Comparison of ENCODE assay signal across 8 cellular contexts in the genomic region with DNA sequence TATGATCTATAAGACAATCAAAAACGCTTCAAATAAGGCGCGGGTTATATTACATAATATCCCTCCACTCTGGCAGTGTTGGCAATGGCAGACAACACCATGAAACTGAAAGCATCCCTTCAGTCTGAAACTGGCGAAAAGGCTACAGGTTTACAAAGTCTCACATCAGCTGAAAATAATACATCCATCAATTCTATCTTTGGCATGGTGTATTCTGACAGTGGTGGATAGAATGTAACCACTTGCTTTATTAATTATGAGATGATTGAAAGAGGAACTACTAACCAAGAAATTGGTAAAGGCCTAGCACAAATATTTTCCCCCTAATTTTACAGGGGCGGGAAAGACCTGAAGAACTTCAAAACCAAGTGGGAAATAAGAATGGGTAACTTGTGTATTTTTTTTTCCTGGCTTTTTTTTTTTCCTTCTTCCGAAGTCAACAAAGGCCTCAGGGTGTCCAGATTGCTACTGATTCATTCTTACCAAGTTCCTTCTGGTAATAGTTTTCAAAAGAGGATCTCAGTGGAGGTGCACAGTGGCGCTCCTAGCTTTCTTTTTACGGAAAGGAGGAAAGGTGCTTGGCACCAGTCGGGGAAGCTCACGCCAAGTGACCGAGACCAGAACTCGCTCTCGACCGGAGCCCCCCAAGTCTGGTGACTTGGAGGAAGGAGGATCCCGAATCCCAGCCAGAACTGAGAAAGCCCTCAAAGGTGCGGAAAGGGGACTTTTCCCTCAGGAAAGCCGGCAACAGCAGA. TPM values are rescaled to one million over a fixed set of nuclear protein-coding genes. Genes with fewer than 3 reads are reported as not detected.
DNase-seq lines count a peak whose midpoint lies in the region; ATAC-seq and TF ChIP-seq lines count a peak whose summit lies in the region.

No MANE protein-coding gene starts in this region.

- H3K9me3 ChIP-seq in OCI-LY1 (ENCODE audit: low read length) = 0 out of 2 replicates have a peak, but pooled peaks cover 2% of the 10 kb centered on the region

- H3K27ac ChIP-seq in OCI-LY1 (ENCODE audit: low read depth, low read length, poor library complexity, severe bottlenecking) = peak overlapping the region; percentile 60
- peak overlapping the region; percentile 91 for H3K27ac ChIP-seq in urinary bladder (ENCODE audit: low read depth)

- TF ChIP-seq CTCF in OCI-LY1 (IDR thresholded peaks at IDR 0.05; ENCODE audit: low read length) (no peak), choroid plexus epithelial cell (conservative IDR thresholded peaks at IDR 0.05; ENCODE audit: low read depth, low read length) (no peak)

- H3K79me2 ChIP-seq in OCI-LY1 (ENCODE audit: insufficient read depth, low read length) = peaks cover 69% of the 10 kb centered on the region

- H3K4me3 ChIP-seq in OCI-LY1 (ENCODE audit: low read depth, low read length, poor library complexity, severe bottlenecking) (peak overlapping the region; percentile 94), choroid plexus epithelial cell (ENCODE audit: low read depth, low read length) (peak overlapping the region; percentile 78), urinary bladder (ENCODE audit: low read depth, low read length) (peak overlapping the region; percentile 89)

- H3K4me3 Mint-ChIP-seq in activated naive CD4-positive, alpha-beta T cell treated with anti-CD3 and anti-CD28 coated beads, Interleukin-2, amount 50 U/mL, for 24 hours = peak overlapping the region; percentile 94

- H3K36me3 ChIP-seq in OCI-LY1 (ENCODE audit: insufficient read depth, low read length) = peaks cover 28% of the 10 kb centered on the region
- no peaks in the 10 kb centered on the region for H3K36me3 ChIP-seq in urinary bladder (ENCODE audit: insufficient read depth)

- peak overlapping the region; percentile 89 for H3K27ac Mint-ChIP-seq in activated naive CD4-positive, alpha-beta T cell treated with anti-CD3 and anti-CD28 coated beads, Interleukin-2, amount 50 U/mL, for 24 hours

- 0 out of 2 replicates have a peak, but pooled peaks cover 7% of the 10 kb centered on the region for H3F3A ChIP-seq in OCI-LY1 (ENCODE audit: insufficient read depth, low read length)

- ATAC-seq in HG02763 (IDR thresholded peaks at IDR 0.05; ENCODE audit: unreplicated experiment) = peak; percentile 8

- WGBS in urinary bladder = 13% methylated on average over 17 of the region's 17 CpGs

- H3K9ac ChIP-seq in OCI-LY1 (ENCODE audit: low read length) = peak overlapping the region; percentile 88

- H4K20me1 ChIP-seq in OCI-LY1 (ENCODE audit: insufficient read depth, low read length) = no peaks in the 10 kb centered on the region

- no peaks in the 10 kb centered on the region for H3K9me3 Mint-ChIP-seq in activated naive CD4-positive, alpha-beta T cell treated with anti-CD3 and anti-CD28 coated beads, Interleukin-2, amount 50 U/mL, for 24 hours

- H3K9me2 ChIP-seq in OCI-LY1 (ENCODE audit: low read depth, low read length) = no peaks in the 10 kb centered on the region

- peaks cover 74% of the 10 kb centered on the region for H3K4me1 Mint-ChIP-seq in activated naive CD4-positive, alpha-beta T cell treated with anti-CD3 and anti-CD28 coated beads, Interleukin-2, amount 50 U/mL, for 24 hours

- H3K27me3 ChIP-seq in OCI-LY1 (ENCODE audit: insufficient read depth, low read length) = no peaks in the 10 kb centered on the region

- no peaks in the 10 kb centered on the region for H3K27me3 Mint-ChIP-seq in activated naive CD4-positive, alpha-beta T cell treated with anti-CD3 and anti-CD28 coated beads, Interleukin-2, amount 50 U/mL, for 24 hours

- H3K4me1 ChIP-seq in OCI-LY1 (ENCODE audit: insufficient read depth, low read length, severe bottlenecking) (peaks cover 28% of the 10 kb centered on the region), urinary bladder (ENCODE audit: insufficient read depth) (no peaks in the 10 kb centered on the region)

- peak overlapping the region; percentile 87 for H3K4me2 ChIP-seq in OCI-LY1 (ENCODE audit: low read length)

- peaks cover 13% of the 10 kb centered on the region for H3K36me3 Mint-ChIP-seq in activated naive CD4-positive, alpha-beta T cell treated with anti-CD3 and anti-CD28 coated beads, Interleukin-2, amount 50 U/mL, for 24 hours

- H2AFZ ChIP-seq in OCI-LY1 (ENCODE audit: low read length) = no peak overlapping the region

- no peak for DNase-seq in activated naive CD4-positive, alpha-beta T cell (lab: John Stamatoyannopoulos, UW)
- DNase-seq in choroid plexus epithelial cell (ENCODE audit: low read depth) (peak; percentile 34), medulla oblongata (ENCODE audit: extremely low spot score) (peak; percentile 34), NCI-H524 treated with DMSO at 0.1 percent for 48 hours (lab: John Stamatoyannopoulos, UW) (no peak)

RNA-seq across cellular contexts. Expression of gene UBA6, which starts 0.7 kb away (rescaled TPM):
- 113 TPM for total RNA-seq in urinary bladder
- 14.1 TPM for polyA plus RNA-seq in urinary bladder

RNA-seq across cellular contexts. Expression of gene GNRHR, which starts 53.9 kb away (rescaled TPM):
- total RNA-seq in urinary bladder = not detected
- polyA plus RNA-seq in urinary bladder = not detected

Comparison
In these comparisons a context has a peak if more than half of its experiments do, and no peak if none do; other contexts are left out.
1. DNase-seq: peak in choroid plexus epithelial cell (single experiment) and medulla oblongata (single experiment); none in activated naive CD4-positive, alpha-beta T cell (0 of 4) and NCI-H524 treated with DMSO at 0.1 percent for 48 hours (single experiment).
2. Peak in every context shown above with its lines, with median percentiles within 50 percentile points of each other: H3K4me3 ChIP-seq.